Comparison of ENCODE assay signal across 15 cellular contexts in genomic region chr2:100199421-100199820, GRCh38. TPM values are rescaled to one million over a fixed set of nuclear protein-coding genes. Genes with fewer than 3 reads are reported as not detected.
DNase-seq lines count a peak whose midpoint lies in the region; ATAC-seq and TF ChIP-seq lines count a peak whose summit lies in the region.
"Had no signal": no experiment of that assay in that cellular context is flagged by ENCODE, and none has a peak within 500 bp of the region (broad histone marks: within the 10 kb centered on the region; RNA-seq: fewer than 3 reads in every experiment).

No MANE protein-coding gene starts in this region.

- H3K27me3 ChIP-seq in mesenchymal stem cell (ENCODE audit: control insufficient read depth in 1 of 2, insufficient read depth in 1 of 2, low read length in 2 of 2) (no peaks in the 10 kb centered on the region), thoracic aorta (replicated peaks; ENCODE audit: insufficient read depth) (no peaks in the 10 kb centered on the region), vagina (no peaks in the 10 kb centered on the region)
- H3K27me3 ChIP-seq: BLaER1 treated with 17β-estradiol and CSF1 and Interleukin-3, amounts not matched to agents 10 nM and 100 nM had no signal

- no peak overlapping the region for H2BK120ac ChIP-seq in mesenchymal stem cell (ENCODE audit: low read depth, low read length)

- no peak overlapping the region for H4K8ac ChIP-seq in mesenchymal stem cell (ENCODE audit: low read length)

- no peaks in the 10 kb centered on the region for H3K36me3 Mint-ChIP-seq in chondrocyte (ENCODE audit: low read depth)

- no peaks in the 10 kb centered on the region for H3K79me1 ChIP-seq in mesenchymal stem cell (replicated peaks; ENCODE audit: low read length, poor library complexity, severe bottlenecking)

- no peaks in the 10 kb centered on the region for H3K9me3 ChIP-seq in mesenchymal stem cell (ENCODE audit: control insufficient read depth, low read length)
- no peaks in the 10 kb centered on the region for H3K9me3 ChIP-seq in thoracic aorta
- H3K9me3 ChIP-seq in vagina: no peaks in the 10 kb centered on the region

- peaks cover 24% of the 10 kb centered on the region for H3K4me1 ChIP-seq in mesenchymal stem cell (ENCODE audit: control insufficient read depth, insufficient read depth, low read depth, low read length)
- H3K4me1 ChIP-seq in thoracic aorta (ENCODE audit: control insufficient read depth in 1 of 2, low read depth in 2 of 2): peaks cover 20 to 39% of the 10 kb centered on the region in 2 donors
- peaks cover 16% of the 10 kb centered on the region for H3K4me1 ChIP-seq in vagina

- DNase-seq in chondrocyte (ENCODE audit: low spot score) (no peak), mesenchymal stem cell (no peak), thoracic aorta (ENCODE audit: low spot score) (no peak), vagina (ENCODE audit: extremely low spot score in 2 of 2) (no peak)
- DNase-seq: ACHN; Calu3; CD4-positive, alpha-beta T cell; DMS 273 treated with DMSO at 0.1 percent for 48 hours; H7 had no signal

- peak overlapping the region; percentile 95 for H2AK5ac ChIP-seq in mesenchymal stem cell (ENCODE audit: low read length, severe bottlenecking)

- ATAC-seq in thoracic aorta (ENCODE audit: insufficient number of reproducible peaks, low FRiP score, low read depth) (no peak), HG02970 (IDR thresholded peaks at IDR 0.05; ENCODE audit: low FRiP score, unreplicated experiment) (no peak), HG03460 (IDR thresholded peaks at IDR 0.05; ENCODE audit: unreplicated experiment) (no peak), GM21723 (IDR thresholded peaks at IDR 0.05; ENCODE audit: unreplicated experiment) (no peak)
- ATAC-seq: GM12878 had no signal

- H2BK5ac ChIP-seq in mesenchymal stem cell (ENCODE audit: low read depth, low read length, poor library complexity, severe bottlenecking): no peak overlapping the region

- H3K4me3 ChIP-seq in mesenchymal stem cell (ENCODE audit: insufficient read depth in 1 of 2, low read depth in 1 of 2, low read length in 2 of 2) (no peak overlapping the region), thoracic aorta (no peak overlapping the region), vagina (no peak overlapping the region)
- H3K4me3 ChIP-seq: BLaER1 treated with 17β-estradiol and CSF1 and Interleukin-3, amounts not matched to agents 10 nM and 100 nM; GM12878; GM23338 had no signal

- no peak overlapping the region for H3K14ac ChIP-seq in mesenchymal stem cell (ENCODE audit: low read length in 2 of 2)

- TF ChIP-seq CTCF in chondrocyte (IDR thresholded peaks at IDR 0.05): no peak
- no peak for TF ChIP-seq CTCF in thoracic aorta (IDR thresholded peaks at IDR 0.05)
- TF ChIP-seq CTCF in vagina (IDR thresholded peaks at IDR 0.05): no peak

- H3K36me3 ChIP-seq in mesenchymal stem cell (ENCODE audit: control insufficient read depth in 1 of 2, insufficient read depth in 2 of 2, low read depth in 1 of 2, low read length in 2 of 2) (no peaks in the 10 kb centered on the region), thoracic aorta (no peaks in the 10 kb centered on the region), vagina (no peaks in the 10 kb centered on the region)
- H3K36me3 ChIP-seq: BLaER1 treated with 17β-estradiol and CSF1 and Interleukin-3, amounts not matched to agents 10 nM and 100 nM had no signal

- H3K4ac ChIP-seq in mesenchymal stem cell (ENCODE audit: low read depth in 1 of 2, low read length in 2 of 2): no peak overlapping the region

- H3K27ac ChIP-seq in mesenchymal stem cell (ENCODE audit: low read length, poor library complexity, severe bottlenecking) (peak overlapping the region; percentile 38), thoracic aorta (peak overlapping the region; percentile 82 to 90), vagina (peak overlapping the region; percentile 79)

- peak overlapping the region in 1 of 2 experiments; percentile 22 for H2BK12ac ChIP-seq in mesenchymal stem cell (ENCODE audit: low read length in 2 of 2)

- intact Hi-C loops in vagina (cut with DNase I): no loop called here

- peak overlapping the region; percentile 63 for H3K27ac Mint-ChIP-seq in chondrocyte (ENCODE audit: unreplicated experiment)
- H3K27ac Mint-ChIP-seq: CD4-positive, alpha-beta T cell; GM23338 had no signal

- no peak overlapping the region for H3K4me3 Mint-ChIP-seq in chondrocyte (ENCODE audit: unreplicated experiment)
- H3K4me3 Mint-ChIP-seq: CD4-positive, alpha-beta T cell; GM23338 had no signal

- peak overlapping the region; percentile 49 for H2BK15ac ChIP-seq in mesenchymal stem cell (ENCODE audit: low read depth, poor library complexity, severe bottlenecking)

- no peak overlapping the region for H2AFZ ChIP-seq in mesenchymal stem cell (ENCODE audit: low read depth, low read length)

- H3K4me2 ChIP-seq in mesenchymal stem cell (ENCODE audit: low read length, poor library complexity, severe bottlenecking): no peak overlapping the region
- H3K4me2 ChIP-seq: BLaER1 treated with 17β-estradiol and CSF1 and Interleukin-3, amounts not matched to agents 10 nM and 100 nM; GM23338 had no signal

- H3K27me3 Mint-ChIP-seq in chondrocyte (ENCODE audit: low read depth): no peaks in the 10 kb centered on the region
- H3K27me3 Mint-ChIP-seq: CD4-positive, alpha-beta T cell had no signal

- no peak overlapping the region for H3K18ac ChIP-seq in mesenchymal stem cell (ENCODE audit: low read depth in 1 of 2, low read length in 2 of 2)

- H3K4me1 Mint-ChIP-seq in chondrocyte (ENCODE audit: low read depth): peaks cover 37% of the 10 kb centered on the region

- H3K9ac ChIP-seq in mesenchymal stem cell (ENCODE audit: low read length): no peak overlapping the region
- H3K9ac ChIP-seq: BLaER1 treated with 17β-estradiol and CSF1 and Interleukin-3, amounts not matched to agents 10 nM and 100 nM had no signal

- TF ChIP-seq POLR2A in vagina (IDR thresholded peaks at IDR 0.05): no peak

- no peak overlapping the region for H4K91ac ChIP-seq in mesenchymal stem cell (ENCODE audit: low read length)

- no peak overlapping the region for H3K23ac ChIP-seq in mesenchymal stem cell (ENCODE audit: low read length in 2 of 2)

- no peaks in the 10 kb centered on the region for H3K9me3 Mint-ChIP-seq in chondrocyte (ENCODE audit: low read depth)
- H3K9me3 Mint-ChIP-seq: GM23338 had no signal

- WGBS in mesenchymal stem cell: 100% methylated on average over 5 of the region's 5 CpGs

RNA-seq across cellular contexts. Expression of gene AFF3, which starts 57.0 kb away (rescaled TPM):
- 113 to 172 TPM (median 127 TPM) in 3 replicates for total RNA-seq in chondrocyte
- polyA plus RNA-seq in mesenchymal stem cell (2013, experiment 1 of 2): 43.3 TPM
- polyA plus RNA-seq in mesenchymal stem cell (2013, experiment 2 of 2): 37.4 TPM
- total RNA-seq in thoracic aorta: 10 to 100 TPM in 1 of 2 donors, 1 to 10 TPM in 1; 9.9 to 20.1 TPM
- total RNA-seq in vagina: 7.6 TPM
- total RNA-seq: Calu3 had no signal
